Comparison of ENCODE assay signal across 8 cellular contexts in genomic region chr15:64247906-64248541, GRCh38.
DNase-seq lines count a peak whose midpoint lies in the region; ATAC-seq and TF ChIP-seq lines count a peak whose summit lies in the region.

No MANE protein-coding gene starts in this region.

- POLR2A ChIA-PET in PC-3 (lab: Charles Lee; ENCODE audit: unreplicated experiment), result interaction anchor here (0.9 kb wide), 1 partner anchor 26 kb away, joined by 5 read pairs; no protein-coding TSS in a partner anchor

- H3K4me1 ChIP-seq in PC-3 (ENCODE audit: insufficient read depth, low read length), result peaks cover 51% of the 10 kb centered on the region
- no peaks in the 10 kb centered on the region for H3K4me1 ChIP-seq in ovary (ENCODE audit: insufficient read depth)

- no TSS peak for BruUV-seq in PC-3 (replicated peaks; lab: Mats Ljungman, UMichigan)

- intact Hi-C loops in PC-3 (cut with micrococcal nuclease), result loop anchor here (5.0 kb wide), 1 partner anchor 36 kb away; no protein-coding TSS in a partner anchor
- intact Hi-C loops in posterior cingulate gyrus (cut with DNase I), result no loop called here
- intact Hi-C loops in ovary (cut with DNase I), result no loop called here

- no peak overlapping the region for H2AFZ ChIP-seq in PC-3 (ENCODE audit: low read length)

- DNase-seq in EL, result peak; percentile 82
- peak; percentile 87 for DNase-seq in PC-3
- peak; percentile 91 for DNase-seq in dedifferentiated amniotic fluid mesenchymal stem cell (ENCODE audit: extremely low spot score)
- peak; percentile 86 to 98 for DNase-seq in lung microvascular endothelial cell (ENCODE audit: low read depth in 2 of 2)
- DNase-seq in posterior cingulate gyrus, result no peak
- DNase-seq in ovary, result no peak

- H3K4me3 ChIP-seq in PC-3 (ENCODE audit: low read length), result peak overlapping the region; percentile 49; the same call in 1 of the 2 replicates
- no peak overlapping the region for H3K4me3 ChIP-seq in ovary

- H3K9me2 ChIP-seq in PC-3 (replicated peaks; ENCODE audit: low read length), result no peaks in the 10 kb centered on the region

- H3K36me3 ChIP-seq in PC-3 (ENCODE audit: low read depth, low read length) (no peaks in the 10 kb centered on the region), ovary (no peaks in the 10 kb centered on the region)

- CTCF ChIA-PET in PC-3 (lab: Charles Lee), result interaction anchor here (0.7 kb wide), 1 partner anchor 44 kb away, joined by 4 read pairs; no protein-coding TSS in a partner anchor

- no peak for TF ChIP-seq CTCF in PC-3 (conservative IDR thresholded peaks at IDR 0.05; ENCODE audit: low read depth, low read length)
- TF ChIP-seq CTCF in ovary (IDR thresholded peaks at IDR 0.05), result no peak

- no peaks in the 10 kb centered on the region for H3K9me3 ChIP-seq in PC-3 (ENCODE audit: low read length)
- H3K9me3 ChIP-seq in ovary, result no peaks in the 10 kb centered on the region

- peak overlapping the region; percentile 80 for H3K4me2 ChIP-seq in PC-3 (ENCODE audit: low read length)

- ATAC-seq in GM19438 (IDR thresholded peaks at IDR 0.05; ENCODE audit: low read depth, unreplicated experiment), result peak; percentile 49
- ATAC-seq in HG03565 (IDR thresholded peaks at IDR 0.05; ENCODE audit: unreplicated experiment), result peak; percentile 50
- peak; percentile 56 for ATAC-seq in PC-3

- TF ChIP-seq EP300 in ovary (IDR thresholded peaks at IDR 0.05), result no peak

- peaks cover 9% of the 10 kb centered on the region for H3F3A ChIP-seq in PC-3 (ENCODE audit: low read length, unreplicated experiment)

- H4K20me1 ChIP-seq in PC-3 (ENCODE audit: low read length), result no peaks in the 10 kb centered on the region

- TF ChIP-seq POLR2A in ovary (IDR thresholded peaks at IDR 0.05), result no peak

- H3K9ac ChIP-seq in PC-3 (ENCODE audit: low read length), result peak overlapping the region; percentile 75

- no peaks in the 10 kb centered on the region for H3K27me3 ChIP-seq in PC-3 (ENCODE audit: low read length)
- H3K27me3 ChIP-seq in ovary, result no peaks in the 10 kb centered on the region

- WGBS in ovary, 3 donors, result 47 to 51% (median 51%) methylated on average over 2 of the region's 2 CpGs

- peaks cover 11% of the 10 kb centered on the region for H3K79me2 ChIP-seq in PC-3 (ENCODE audit: low read length)

- H3K27ac ChIP-seq in PC-3 (ENCODE audit: low read length), result peak overlapping the region; percentile 95
- no peak overlapping the region for H3K27ac ChIP-seq in ovary

Comparison
In these comparisons a context has a peak if more than half of its experiments do, and no peak if none do; other contexts are left out.
1. DNase-seq: peak in EL (single experiment), PC-3 (single experiment), dedifferentiated amniotic fluid mesenchymal stem cell (single experiment) and lung microvascular endothelial cell (2 of 2); none in posterior cingulate gyrus (0 of 10) and ovary (0 of 5).
2. Peak in every context shown above with its lines, with median percentiles within 50 percentile points of each other: ATAC-seq.